Comparison of ENCODE assay signal across 8 cellular contexts in the genomic region with DNA sequence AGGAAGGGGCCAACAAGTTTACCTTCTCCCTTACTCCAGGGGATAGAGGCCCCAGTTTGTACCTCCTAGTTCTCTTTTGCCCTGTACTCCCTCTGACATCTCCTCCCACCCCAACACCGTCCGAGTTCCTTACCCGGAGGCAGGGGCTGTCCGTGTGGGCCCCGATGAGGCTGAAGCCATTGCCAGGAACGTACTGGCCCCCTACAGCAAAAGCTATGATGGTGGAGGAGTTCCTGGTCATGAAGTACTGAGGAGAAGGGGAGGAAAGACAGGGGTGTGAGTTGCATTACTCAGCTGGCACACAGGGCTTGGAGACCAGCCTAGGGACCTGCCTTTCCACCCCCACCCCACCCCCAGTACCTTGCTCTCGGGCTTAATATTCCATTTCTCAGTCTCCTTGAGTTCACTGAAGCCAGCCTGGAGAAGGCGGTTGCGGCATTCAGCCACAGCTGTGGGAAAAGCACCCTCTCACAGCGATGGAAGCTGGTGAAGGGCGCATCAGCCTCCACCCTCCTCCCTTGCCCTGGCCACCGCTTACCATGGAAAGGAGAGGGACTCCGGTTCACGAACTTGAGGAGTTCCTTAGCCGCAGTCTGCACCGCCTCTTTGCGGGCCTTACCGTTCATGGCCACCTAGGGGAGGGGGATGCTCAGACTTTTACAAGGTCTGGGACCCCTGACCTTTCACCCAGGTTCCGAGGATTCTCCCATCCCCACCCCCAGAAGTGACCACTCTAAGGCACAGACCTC. TPM values are rescaled to one million over a fixed set of nuclear protein-coding genes. Genes with fewer than 3 reads are reported as not detected.
DNase-seq lines count a peak whose midpoint lies in the region; ATAC-seq and TF ChIP-seq lines count a peak whose summit lies in the region.

No MANE protein-coding gene starts in this region.

- WGBS in smooth muscle cell (ENCODE audit: low lambda C conversion rate), result 59% methylated on average over 19 of the region's 19 CpGs

- H3K9me3 Mint-ChIP-seq in activated CD4-positive, alpha-beta T cell treated with anti-CD3 and anti-CD28 coated beads, Interleukin-2, amount 10 ng/mL, durations not matched to agents 7 days and 5 days, result no peaks in the 10 kb centered on the region
- H3K9me3 Mint-ChIP-seq in glutamatergic neuron (ENCODE audit: unreplicated experiment), result peaks cover 7% of the 10 kb centered on the region

- peak overlapping the region; percentile 93 for H3K27ac ChIP-seq in HCT116 (ENCODE audit: low read depth, low read length)
- peak overlapping the region; percentile 76 for H3K27ac ChIP-seq in smooth muscle cell (ENCODE audit: low read depth)

- H3K36me3 ChIP-seq in HCT116 (ENCODE audit: control insufficient read depth in 1 of 2, insufficient read depth in 2 of 2, low read length in 2 of 2), result peaks cover 8 to 24% of the 10 kb centered on the region in 2 experiments; a peak in 3 of 4 replicates
- no peaks in the 10 kb centered on the region for H3K36me3 ChIP-seq in smooth muscle cell (ENCODE audit: low read depth)

- H2AFZ ChIP-seq in HCT116 (ENCODE audit: low read depth, low read length, poor library complexity, severe bottlenecking) (no peak overlapping the region), smooth muscle cell (ENCODE audit: low read depth) (peak overlapping the region; percentile 95)

- peak overlapping the region; percentile 98 for H3K9ac ChIP-seq in HCT116 (ENCODE audit: low read length)
- peak overlapping the region; percentile 85 for H3K9ac ChIP-seq in smooth muscle cell (ENCODE audit: low read depth)

- CTCF ChIA-PET in HCT116 (lab: Charles Lee), result interaction anchor here (1.3 to 2.9 kb wide), 3 partner anchors 8 to 142 kb away, joined by 3 to 32 read pairs (median 5); no protein-coding TSS in a partner anchor
- CTCF ChIA-PET in activated CD4-positive, alpha-beta T cell treated with anti-CD3 and anti-CD28 coated beads, Interleukin-2, amount 10 ng/mL, durations not matched to agents 7 days and 5 days (lab: Charles Lee), result interaction anchor here (0.7 to 2.4 kb wide), 6 partner anchors 9 to 463 kb away, joined by 3 to 16 read pairs (median 3); a partner anchor contains a TSS

- DNase-seq in HCT116 (ENCODE audit: low read depth, low spot score) (no peak), glutamatergic neuron (no peak), smooth muscle cell (lab: John Stamatoyannopoulos, UW; ENCODE audit: unreplicated experiment) (no peak), SK-N-DZ (ENCODE audit: low spot score) (no peak), GOT3 (lab: John Stamatoyannopoulos, UW) (no peak), NCI-H2196 (lab: John Stamatoyannopoulos, UW; ENCODE audit: unreplicated experiment) (no peak)
- DNase-seq in activated CD4-positive, alpha-beta T cell treated with anti-CD3 and anti-CD28 coated beads, Interleukin-2, amount 10 ng/mL, durations not matched to agents 7 days and 5 days, result no peak

- H3K27me3 Mint-ChIP-seq in activated CD4-positive, alpha-beta T cell treated with anti-CD3 and anti-CD28 coated beads, Interleukin-2, amount 10 ng/mL, durations not matched to agents 7 days and 5 days, result peaks cover 3% of the 10 kb centered on the region
- H3K27me3 Mint-ChIP-seq in glutamatergic neuron (ENCODE audit: unreplicated experiment), result peaks cover 9% of the 10 kb centered on the region

- BruUV-seq in HCT116 (replicated peaks; lab: Mats Ljungman, UMichigan), result TSS peak; percentile 30

- TF ChIP-seq CTCF in HCT116 (IDR thresholded peaks at IDR 0.05 in 2 of 3, conservative IDR thresholded peaks at IDR 0.05 in 1 of 3; ENCODE audit: borderline replicate concordance in 1 of 3, insufficient read depth in 1 of 3, low read depth in 2 of 3, low read length in 2 of 3) (no peak), glutamatergic neuron (IDR thresholded peaks at IDR 0.05; ENCODE audit: partially characterized antibody, unreplicated experiment) (no peak), smooth muscle cell (IDR thresholded peaks at IDR 0.05; ENCODE audit: borderline replicate concordance, insufficient read depth, poor library complexity, severe bottlenecking) (no peak)

- peaks cover 9 to 18% of the 10 kb centered on the region in 2 experiments; a peak in 3 of 4 replicates for H3K4me1 ChIP-seq in HCT116 (ENCODE audit: control insufficient read depth in 1 of 2, insufficient read depth in 2 of 2, low read length in 2 of 2)
- peaks cover 4% of the 10 kb centered on the region for H3K4me1 ChIP-seq in smooth muscle cell (ENCODE audit: low read depth)

- H3K79me2 ChIP-seq in HCT116 (ENCODE audit: insufficient read depth, low read length) (peaks cover 12% of the 10 kb centered on the region; the same call in 1 of the 2 replicates), smooth muscle cell (ENCODE audit: low read depth) (no peaks in the 10 kb centered on the region)

- POLR2A ChIA-PET in HCT116 (lab: Charles Lee), result interaction anchor here (1.1 to 1.3 kb wide), 2 partner anchors 8 to 112 kb away, joined by 4 to 9 read pairs; a partner anchor contains a TSS
- POLR2A ChIA-PET in activated CD4-positive, alpha-beta T cell treated with anti-CD3 and anti-CD28 coated beads, Interleukin-2, amount 10 ng/mL, durations not matched to agents 7 days and 5 days (lab: Charles Lee), result no interaction called here

- intact Hi-C loops in HCT116 (cut with micrococcal nuclease), result loop anchor here (5.0 kb wide), 2 partner anchors 209 to 301 kb away; a partner anchor contains a TSS

- H3K36me3 Mint-ChIP-seq in activated CD4-positive, alpha-beta T cell treated with anti-CD3 and anti-CD28 coated beads, Interleukin-2, amount 10 ng/mL, durations not matched to agents 7 days and 5 days (ENCODE audit: low read depth), result peaks cover 33% of the 10 kb centered on the region
- H3K36me3 Mint-ChIP-seq in glutamatergic neuron (ENCODE audit: unreplicated experiment), result no peaks in the 10 kb centered on the region

- H3K4me3 ChIP-seq in HCT116 (replicated peaks in 1 of 2; ENCODE audit: low read depth in 1 of 2, low read length in 2 of 2) (peak overlapping the region; percentile 88 to 91), smooth muscle cell (peak overlapping the region; percentile 87)

- H3K4me2 ChIP-seq in HCT116 (ENCODE audit: low read length) (peak overlapping the region; percentile 78), smooth muscle cell (peak overlapping the region; percentile 99)

- H3K4me3 Mint-ChIP-seq in activated CD4-positive, alpha-beta T cell treated with anti-CD3 and anti-CD28 coated beads, Interleukin-2, amount 10 ng/mL, durations not matched to agents 7 days and 5 days, result peak overlapping the region; percentile 96
- peak overlapping the region; percentile 87 for H3K4me3 Mint-ChIP-seq in glutamatergic neuron (ENCODE audit: unreplicated experiment)

- TF ChIP-seq RAD21 in HCT116 (IDR thresholded peaks at IDR 0.05; ENCODE audit: low read depth), result no peak

- no peaks in the 10 kb centered on the region for H3F3A ChIP-seq in smooth muscle cell (ENCODE audit: low read depth)

- H4K20me1 ChIP-seq in HCT116 (ENCODE audit: insufficient read depth), result no peaks in the 10 kb centered on the region
- H4K20me1 ChIP-seq in smooth muscle cell (ENCODE audit: low read depth), result no peaks in the 10 kb centered on the region

- ATAC-seq in HCT116 (no peak), HG03521 (IDR thresholded peaks at IDR 0.05; ENCODE audit: unreplicated experiment) (no peak)

- no peaks in the 10 kb centered on the region for H3K9me3 ChIP-seq in HCT116 (ENCODE audit: control insufficient read depth in 1 of 2, insufficient read depth in 1 of 2, low read depth in 1 of 2, low read length in 2 of 2)
- H3K9me3 ChIP-seq in smooth muscle cell (replicated peaks; ENCODE audit: low read depth), result no peaks in the 10 kb centered on the region

- H3K9me2 ChIP-seq in HCT116 (ENCODE audit: insufficient read depth), result no peaks in the 10 kb centered on the region

- H3K27ac Mint-ChIP-seq in activated CD4-positive, alpha-beta T cell treated with anti-CD3 and anti-CD28 coated beads, Interleukin-2, amount 10 ng/mL, durations not matched to agents 7 days and 5 days, result peak overlapping the region; percentile 96
- H3K27ac Mint-ChIP-seq in glutamatergic neuron (ENCODE audit: unreplicated experiment), result no peak overlapping the region

- no peak for TF ChIP-seq POLR2A in HCT116 (IDR thresholded peaks at IDR 0.05; ENCODE audit: borderline replicate concordance, extremely low read depth, insufficient read depth, insufficient read length)

- RAD21 ChIA-PET in HCT116 (lab: Charles Lee; ENCODE audit: low non-redundant PET in 1 of 2, low total read pairs in 2 of 2, uncharacterized antibody in 2 of 2, unreplicated experiment in 2 of 2), result no interaction called here

- peaks cover 17% of the 10 kb centered on the region for H3K4me1 Mint-ChIP-seq in activated CD4-positive, alpha-beta T cell treated with anti-CD3 and anti-CD28 coated beads, Interleukin-2, amount 10 ng/mL, durations not matched to agents 7 days and 5 days
- H3K4me1 Mint-ChIP-seq in glutamatergic neuron (ENCODE audit: low read depth, unreplicated experiment), result no peaks in the 10 kb centered on the region

- no peaks in the 10 kb centered on the region for H3K27me3 ChIP-seq in HCT116 (ENCODE audit: insufficient read depth, low read length)
- no peaks in the 10 kb centered on the region for H3K27me3 ChIP-seq in smooth muscle cell (ENCODE audit: low read depth)

RNA-seq across cellular contexts. Expression of a gene that starts 1.0 kb away (rescaled TPM):
- total RNA-seq in HCT116 (2021; ENCODE audit: unreplicated experiment) (80.1 TPM), glutamatergic neuron (ENCODE audit: unreplicated experiment) (19.8 TPM), smooth muscle cell (24.9 and 137 TPM in 2 replicates)
- polyA plus RNA-seq in HCT116 (2012), result 106 and 109 TPM in 2 replicates
- total RNA-seq in activated CD4-positive, alpha-beta T cell treated with anti-CD3 and anti-CD28 coated beads, Interleukin-2, amount 10 ng/mL, durations not matched to agents 7 days and 5 days, result 10 to 100 TPM; 58.8 to 64.9 TPM
- 48.1 and 61.8 TPM in 2 replicates for polyA plus RNA-seq in smooth muscle cell
- 20.4 and 29.6 TPM in 2 replicates for polyA plus RNA-seq in SK-N-DZ (2014; cell fraction: cytosol; rRNA removed)
- polyA plus RNA-seq in SK-N-DZ (2014; cell fraction: nucleus; rRNA removed), result 43.8 and 121 TPM in 2 replicates

RNA-seq across cellular contexts. Expression of a gene that starts 31.5 kb away (rescaled TPM):
- total RNA-seq in HCT116 (2021; ENCODE audit: unreplicated experiment), result 4.2 TPM
- 5.4 and 7.3 TPM in 2 replicates for polyA plus RNA-seq in HCT116 (2012)
- not detected for total RNA-seq in activated CD4-positive, alpha-beta T cell treated with anti-CD3 and anti-CD28 coated beads, Interleukin-2, amount 10 ng/mL, durations not matched to agents 7 days and 5 days
- total RNA-seq in glutamatergic neuron (ENCODE audit: unreplicated experiment), result 1.3 TPM
- 103 and 127 TPM in 2 replicates for total RNA-seq in smooth muscle cell
- 106 and 109 TPM in 2 replicates for polyA plus RNA-seq in smooth muscle cell
- polyA plus RNA-seq in SK-N-DZ (2014; cell fraction: cytosol; rRNA removed), result 0.07 and 3.0 TPM in 2 replicates
- polyA plus RNA-seq in SK-N-DZ (2014; cell fraction: nucleus; rRNA removed), result 0.29 TPM in 1 of 2 replicates, not detected in the other

RNA-seq across cellular contexts. Expression of a gene that starts 47.9 kb away (rescaled TPM):
- 56.6 TPM for total RNA-seq in HCT116 (2021; ENCODE audit: unreplicated experiment)
- 52.7 and 53.2 TPM in 2 replicates for polyA plus RNA-seq in HCT116 (2012)
- total RNA-seq in activated CD4-positive, alpha-beta T cell treated with anti-CD3 and anti-CD28 coated beads, Interleukin-2, amount 10 ng/mL, durations not matched to agents 7 days and 5 days, result 1 to 10 TPM; 2.0 to 2.6 TPM
- total RNA-seq in glutamatergic neuron (ENCODE audit: unreplicated experiment), result 92.9 TPM
- total RNA-seq in smooth muscle cell, result 14.9 and 38.8 TPM in 2 replicates
- polyA plus RNA-seq in smooth muscle cell, result 37.8 and 40.5 TPM in 2 replicates
- polyA plus RNA-seq in SK-N-DZ (2014; cell fraction: cytosol; rRNA removed), result 26.0 and 31.5 TPM in 2 replicates
- 59.5 and 81.6 TPM in 2 replicates for polyA plus RNA-seq in SK-N-DZ (2014; cell fraction: nucleus; rRNA removed)

RNA-seq across cellular contexts. Expression of a gene that starts 54.2 kb away (rescaled TPM):
- not detected for total RNA-seq in HCT116 (2021; ENCODE audit: unreplicated experiment)
- polyA plus RNA-seq in HCT116 (2012), result not detected in 2 replicates
- not detected for total RNA-seq in activated CD4-positive, alpha-beta T cell treated with anti-CD3 and anti-CD28 coated beads, Interleukin-2, amount 10 ng/mL, durations not matched to agents 7 days and 5 days
- total RNA-seq in glutamatergic neuron (ENCODE audit: unreplicated experiment), result not detected
- not detected in 2 replicates for total RNA-seq in smooth muscle cell
- not detected in 2 replicates for polyA plus RNA-seq in smooth muscle cell
- not detected in 2 replicates for polyA plus RNA-seq in SK-N-DZ (2014; cell fraction: cytosol; rRNA removed)
- not detected in 2 replicates for polyA plus RNA-seq in SK-N-DZ (2014; cell fraction: nucleus; rRNA removed)

Comparison
In these comparisons a context has a peak if more than half of its experiments do, and no peak if none do; other contexts are left out.
1. RNA of a gene that starts 31.5 kb away (total RNA-seq): 103 to 127 TPM in smooth muscle cell; 4.2 TPM in HCT116 (single experiment), 1.3 TPM in glutamatergic neuron (single experiment) and not detected in activated CD4-positive, alpha-beta T cell treated with anti-CD3 and anti-CD28 coated beads, Interleukin-2, amount 10 ng/mL, durations not matched to agents 7 days and 5 days; every median in the first group is over 10 times any median in the second.